In genomic region chr10:76036410-76036940, GRCh38 we compare ENCODE assay signal across 8 cellular contexts.
DNase-seq lines count a peak whose midpoint lies in the region; ATAC-seq lines count a peak whose summit lies in the region.

No MANE protein-coding gene starts in this region.

- peak; percentile 81 for ATAC-seq in GM19452 (IDR thresholded peaks at IDR 0.05; ENCODE audit: unreplicated experiment)
- no peak for ATAC-seq in GM21526 (IDR thresholded peaks at IDR 0.05; ENCODE audit: low FRiP score, unreplicated experiment)

- DNase-seq in DMS114 treated with DMSO at 0.1 percent for 48 hours (lab: John Stamatoyannopoulos, UW; ENCODE audit: unreplicated experiment) (peak; percentile 43), HuH-7 (ENCODE audit: low spot score) (peak; percentile 53), SKM-1 (lab: John Stamatoyannopoulos, UW; ENCODE audit: unreplicated experiment) (peak; percentile 54), brain pericyte (ENCODE audit: low read depth, low spot score) (peak; percentile 7), iPS-NIHi7 (ENCODE audit: extremely low spot score) (peak; percentile 81), smooth muscle cell of the brain vasculature (ENCODE audit: low read depth, low spot score) (peak; percentile 46)

Comparison
In these comparisons a context has a peak if more than half of its experiments do, and no peak if none do; other contexts are left out.
1. DNase-seq: peak in every context shown above with its lines; median percentile 81 in iPS-NIHi7; 54 in SKM-1; 53 in HuH-7; 46 in smooth muscle cell of the brain vasculature; 43 in DMS114 treated with DMSO at 0.1 percent for 48 hours; 7 in brain pericyte.